1 cellular context compared by ENCODE assay signal in genomic region chr1:109792056-109792831, GRCh38.
TF ChIP-seq lines count a peak whose summit lies in the region.

No MANE protein-coding gene starts in this region.

TF ChIP-seq in K562, 482 proteins besides CTCF, POLR2A, EP300 and RAD21 (continued from another document and continues in another):
- TF ChIP-seq NELFE (IDR thresholded peaks at IDR 0.05; ENCODE audit: insufficient read depth, insufficient read length) (no peak), POU5F1 (IDR thresholded peaks at IDR 0.05; ENCODE audit: borderline replicate concordance, low read depth, low read length, partially characterized antibody) (no peak), ATF3 (IDR thresholded peaks at IDR 0.05) (peak; percentile 28; the same call in 1 of the 2 replicates), ATF3 (CRISPR knock-in tag; conservative IDR thresholded peaks at IDR 0.05) (no peak), ZNF589 (CRISPR knock-in tag; IDR thresholded peaks at IDR 0.05; ENCODE audit: low read depth) (peak; percentile 52; the same call in 1 of the 2 replicates), HBP1 (CRISPR knock-in tag; IDR thresholded peaks at IDR 0.05) (no peak), CGGBP1 (CRISPR knock-in tag; IDR thresholded peaks at IDR 0.05) (no peak), ZNF239 (CRISPR knock-in tag; IDR thresholded peaks at IDR 0.05) (no peak), KLF6 (CRISPR knock-in tag; IDR thresholded peaks at IDR 0.05; ENCODE audit: borderline replicate concordance) (no peak), CBFB (CRISPR knock-in tag; IDR thresholded peaks at IDR 0.05) (no peak), GATAD2A (IDR thresholded peaks at IDR 0.05) (peak; percentile 62; the same call in 1 of the 2 replicates), SMARCB1 (IDR thresholded peaks at IDR 0.05; ENCODE audit: insufficient read length, low read depth) (peak; percentile 95), ZNF76 (CRISPR knock-in tag; IDR thresholded peaks at IDR 0.05; ENCODE audit: borderline replicate concordance) (0 out of 2 replicates have a peak, but pooled peaks have one; percentile 60), DPF2 (IDR thresholded peaks at IDR 0.05) (peak; percentile 55), ZNF3 (CRISPR knock-in tag; IDR thresholded peaks at IDR 0.05) (no peak), XRCC5 (IDR thresholded peaks at IDR 0.05; ENCODE audit: low read depth, low read length) (no peak), JUND (IDR thresholded peaks at IDR 0.05; ENCODE audit: borderline replicate concordance, low read depth, low read length) (peak; percentile 36; the same call in 1 of the 2 replicates), JUND (tag; IDR thresholded peaks at IDR 0.05; ENCODE audit: borderline replicate concordance, low read depth, low read length) (no peak), MAZ (CRISPR knock-in tag; conservative IDR thresholded peaks at IDR 0.05 in 1 of 2, IDR thresholded peaks at IDR 0.05 in 1 of 2) (peak; percentile 33 to 60; a peak in 3 of 4 replicates), RNF219 (CRISPR knock-in tag; IDR thresholded peaks at IDR 0.05) (no peak), CC2D1A (IDR thresholded peaks at IDR 0.05) (0 out of 2 replicates have a peak, but pooled peaks have one; percentile 44), CLOCK (CRISPR knock-in tag; IDR thresholded peaks at IDR 0.05; ENCODE audit: borderline replicate concordance) (0 out of 2 replicates have a peak, but pooled peaks have one; percentile 46), ZNF184 (CRISPR knock-in tag; IDR thresholded peaks at IDR 0.05) (no peak), ZBTB1 (CRISPR knock-in tag; IDR thresholded peaks at IDR 0.05; ENCODE audit: borderline replicate concordance, low read depth) (no peak), NR2C2 (CRISPR knock-in tag; IDR thresholded peaks at IDR 0.05) (no peak), NR2C2 (tag; IDR thresholded peaks at IDR 0.05) (0 out of 2 replicates have a peak, but pooled peaks have one; percentile 6), MAFK (IDR thresholded peaks at IDR 0.05; ENCODE audit: low read length) (peak; percentile 100), MAFG (tag; conservative IDR thresholded peaks at IDR 0.05) (peak; percentile 100), ID3 (CRISPR knock-in tag; IDR thresholded peaks at IDR 0.05) (no peak), ID3 (tag; IDR thresholded peaks at IDR 0.05) (0 out of 2 replicates have a peak, but pooled peaks have one; percentile 18), SMARCA4 (IDR thresholded peaks at IDR 0.05) (peak; percentile 71), ZNF280A (IDR thresholded peaks at IDR 0.05; ENCODE audit: low read depth, partially characterized antibody) (no peak), BACH1 (tag; IDR thresholded peaks at IDR 0.05) (peak; percentile 98), TEAD1 (CRISPR knock-in tag; IDR thresholded peaks at IDR 0.05) (peak in 1 of 2 experiments; percentile 78; a peak in 2 of 4 replicates), ZNF174 (CRISPR knock-in tag; IDR thresholded peaks at IDR 0.05) (no peak), NR4A1 (CRISPR knock-in tag; IDR thresholded peaks at IDR 0.05) (0 out of 2 replicates have a peak, but pooled peaks have one; percentile 41), NR4A1 (tag; IDR thresholded peaks at IDR 0.05) (0 out of 2 replicates have a peak, but pooled peaks have one; percentile 46), RBBP5 (IDR thresholded peaks at IDR 0.05; ENCODE audit: borderline replicate concordance, insufficient read depth, low read length, poor library complexity, severe bottlenecking) (no peak), TEAD2 (tag; IDR thresholded peaks at IDR 0.05) (0 out of 2 replicates have a peak, but pooled peaks have one; percentile 39), GABPB1 (CRISPR knock-in tag; IDR thresholded peaks at IDR 0.05) (peak; percentile 42; the same call in 1 of the 2 replicates), ZSCAN29 (IDR thresholded peaks at IDR 0.05) (no peak), CBX3 (IDR thresholded peaks at IDR 0.05; ENCODE audit: borderline replicate concordance in 1 of 2, low read length in 2 of 2) (no peak; a peak in 1 of 3 replicates), NFRKB (IDR thresholded peaks at IDR 0.05; ENCODE audit: low read depth) (0 out of 2 replicates have a peak, but pooled peaks have one; percentile 40), ZNF592 (IDR thresholded peaks at IDR 0.05) (peak; percentile 93), ZNF316 (IDR thresholded peaks at IDR 0.05) (peak; percentile 100), NFE2L1 (tag; IDR thresholded peaks at IDR 0.05; ENCODE audit: borderline replicate concordance, low read depth) (peak; percentile 91), PCBP1 (IDR thresholded peaks at IDR 0.05; ENCODE audit: low read depth, low read length, poor library complexity, severe bottlenecking) (no peak), HMG20A (CRISPR knock-in tag; conservative IDR thresholded peaks at IDR 0.05) (no peak), RB1 (IDR thresholded peaks at IDR 0.05; ENCODE audit: low read depth) (peak; percentile 67; the same call in 1 of the 2 replicates), ZBTB7A (IDR thresholded peaks at IDR 0.05; ENCODE audit: borderline replicate concordance, control insufficient read depth, low read depth, low read length) (peak; percentile 75; the same call in 1 of the 2 replicates), VEZF1 (CRISPR knock-in tag; IDR thresholded peaks at IDR 0.05) (peak; percentile 43; the same call in 1 of the 2 replicates), ZBTB2 (IDR thresholded peaks at IDR 0.05) (peak; percentile 72; the same call in 1 of the 2 replicates)
